ENCODE assay signal across 27 cellular contexts in the genomic region with DNA sequence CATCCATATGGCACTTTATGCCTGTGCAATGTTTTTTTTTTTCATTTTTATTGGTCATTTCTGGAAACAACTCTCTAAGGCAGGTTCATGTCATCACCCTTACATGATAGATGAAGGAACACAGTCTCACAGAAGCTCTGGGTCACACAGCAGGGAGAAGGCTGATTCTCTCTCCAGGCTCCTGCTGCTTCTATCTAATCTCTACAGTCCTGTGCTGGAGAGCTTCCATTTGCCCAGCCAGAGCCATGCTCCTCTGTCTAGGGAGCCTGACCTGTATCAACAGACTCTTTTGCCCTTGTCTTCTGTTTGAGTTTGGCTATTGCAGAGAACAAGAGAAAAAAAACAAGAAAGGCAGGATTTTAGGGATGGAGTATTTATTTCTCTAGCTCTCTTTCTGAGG.
"Had no signal": no experiment of that assay in that cellular context is flagged by ENCODE, and none has a peak within 500 bp of the region (broad histone marks: within the 10 kb centered on the region; RNA-seq: fewer than 3 reads in every experiment).

No MANE protein-coding gene starts in this region.

- H3K27me3 ChIP-seq: ascending aorta, breast epithelium, esophagus squamous epithelium, gastroesophageal sphincter had no signal

- H3K27ac ChIP-seq: ascending aorta, breast epithelium, epithelial cell of prostate, esophagus squamous epithelium, gastroesophageal sphincter had no signal

- H3K4me3 ChIP-seq: ascending aorta, breast epithelium, esophagus squamous epithelium, gastroesophageal sphincter had no signal

- DNase-seq: activated CD4-positive, alpha-beta memory T cell treated with anti-CD3 and anti-CD28 coated beads, Interleukin-2, amount 10 ng/mL, durations not matched to agents 7 days and 5 days; activated CD4-positive, alpha-beta T cell treated with anti-CD3 and anti-CD28 coated beads for 36 hours; activated CD4-positive, alpha-beta T cell treated with anti-CD3 and anti-CD28 coated beads, Interleukin-2, amount 10 ng/mL, durations not matched to agents 24 days and 14 days; activated CD4-positive, alpha-beta T cell treated with anti-CD3 and anti-CD28 coated beads, Interleukin-2, amount 50 U/mL, for 4 hours; activated CD4-positive, CD25-positive, alpha-beta regulatory T cell; activated CD4-positive, CD25-positive, alpha-beta regulatory T cell treated with anti-CD3 and anti-CD28 coated beads, Interleukin-2, amount 50 U/mL, for 72 hours; activated CD8-positive, alpha-beta memory T cell treated with anti-CD3 and anti-CD28 coated beads, Interleukin-2, amount 50 U/mL, for 48 hours; activated gamma-delta T cell; activated naive CD4-positive, alpha-beta T cell; activated naive CD4-positive, alpha-beta T cell treated with anti-CD3 and anti-CD28 coated beads, Interleukin-2, amount 10 ng/mL, durations not matched to agents 7 days and 5 days; activated naive CD8-positive, alpha-beta T cell treated with anti-CD3 and anti-CD28 coated beads, Interleukin-2, amount 10 ng/mL, durations not matched to agents 7 days and 5 days; activated T-cell treated with anti-CD3 and anti-CD28 coated beads for 4 hours; activated T-cell treated with anti-CD3 and anti-CD28 coated beads, Interleukin-2, amount 50 U/mL, for 24 hours; activated T-cell treated with anti-CD3 and anti-CD28 coated beads, Interleukin-2, amount 50 U/mL, for 72 hours; caudate nucleus; cortex of kidney; dermis blood vessel endothelial cell; effector CD4-positive, alpha-beta T cell; effector memory CD8-positive, alpha-beta T cell; esophagus squamous epithelium; foreskin melanocyte; T-helper 2 cell had no signal

- H3K9me3 ChIP-seq: ascending aorta, breast epithelium, esophagus squamous epithelium, gastroesophageal sphincter had no signal

- H3K36me3 ChIP-seq: ascending aorta, breast epithelium, esophagus squamous epithelium, gastroesophageal sphincter had no signal

- ATAC-seq: activated CD4-positive, alpha-beta T cell treated with anti-CD3 and anti-CD28 coated beads for 36 hours; activated naive CD4-positive, alpha-beta T cell treated with anti-CD3 and anti-CD28 coated beads, Interleukin-2, amount 50 U/mL, for 72 hours; activated T-cell treated with anti-CD3 and anti-CD28 coated beads, Interleukin-2, amount 50 U/mL, for 72 hours; effector memory CD8-positive, alpha-beta T cell; gastroesophageal sphincter had no signal

- H3K4me1 ChIP-seq: ascending aorta, breast epithelium, esophagus squamous epithelium, gastroesophageal sphincter had no signal
